ENCODE assay signal across 8 cellular contexts in genomic region chr5:68285857-68286611, GRCh38.
DNase-seq lines count a peak whose midpoint lies in the region; ATAC-seq and TF ChIP-seq lines count a peak whose summit lies in the region.

No MANE protein-coding gene starts in this region.

- no peak for ATAC-seq in GM21825 (IDR thresholded peaks at IDR 0.05; ENCODE audit: unreplicated experiment)

- H2AFZ ChIP-seq in osteoblast (ENCODE audit: low read length), result no peak overlapping the region

- H3K27ac ChIP-seq in osteoblast (ENCODE audit: low read depth, low read length), result no peak overlapping the region

- peak; percentile 68 for TF ChIP-seq CTCF in osteoblast (IDR thresholded peaks at IDR 0.05; ENCODE audit: extremely low read depth, low read depth, low read length)

- peaks cover 13% of the 10 kb centered on the region for H3K79me2 ChIP-seq in osteoblast (ENCODE audit: insufficient read depth, low read length)

- no peak overlapping the region for H3K4me3 ChIP-seq in osteoblast (ENCODE audit: insufficient read depth, low read length)

- DNase-seq in NCI-H1092 treated with DMSO at 0.1 percent for 48 hours (lab: John Stamatoyannopoulos, UW), result peak; percentile 43
- DNase-seq in NCI-H1092 (lab: John Stamatoyannopoulos, UW), result no peak
- DNase-seq in HT1080 (ENCODE audit: low read depth), result peak; percentile 42
- peak; percentile 33 for DNase-seq in SKM-1 treated with dmso at 0.1 percent for 144 hours (lab: John Stamatoyannopoulos, UW; ENCODE audit: unreplicated experiment)
- peak; percentile 37 for DNase-seq in epidermal melanocyte (ENCODE audit: insufficient read length, low spot score)
- DNase-seq in osteoblast (ENCODE audit: insufficient read length, low spot score, missing footprints), result peak; percentile 71
- no peak for DNase-seq in stimulated activated CD4-positive, alpha-beta T cell treated with anti-CD3 and anti-CD28 coated beads, Interleukin-15, amount 100 ng/mL, for 24 hours

- no peak overlapping the region for H3K4me2 ChIP-seq in osteoblast (ENCODE audit: insufficient read depth, low read length)

- H4K20me1 ChIP-seq in osteoblast (ENCODE audit: insufficient read depth, low read length), result no peaks in the 10 kb centered on the region

- H3K4me1 ChIP-seq in osteoblast (ENCODE audit: insufficient read depth, low read length), result peaks cover 32% of the 10 kb centered on the region

- H3K9me3 ChIP-seq in osteoblast (ENCODE audit: low read depth, low read length), result no peaks in the 10 kb centered on the region

- H3K36me3 ChIP-seq in osteoblast (ENCODE audit: insufficient read depth, low read length), result peaks cover 14% of the 10 kb centered on the region

- no peaks in the 10 kb centered on the region for H3K27me3 ChIP-seq in osteoblast (ENCODE audit: insufficient read depth, low read length)

Comparison
In these comparisons a context has a peak if more than half of its experiments do, and no peak if none do; other contexts are left out.
1. DNase-seq: peak in NCI-H1092 treated with DMSO at 0.1 percent for 48 hours (single experiment), HT1080 (single experiment), SKM-1 treated with dmso at 0.1 percent for 144 hours (single experiment), epidermal melanocyte (single experiment) and osteoblast (single experiment); none in NCI-H1092 (single experiment) and stimulated activated CD4-positive, alpha-beta T cell treated with anti-CD3 and anti-CD28 coated beads, Interleukin-15, amount 100 ng/mL, for 24 hours (single experiment).